In genomic region chr1:11340248-11340632, GRCh38 we compare ENCODE assay signal across 29 cellular contexts.
A peak's percentile ranks its signal among the peaks of the same experiment; 100 is the strongest.
DNase-seq lines count a peak whose midpoint lies in the region; ATAC-seq, FAIRE-seq and TF ChIP-seq lines count a peak whose summit lies in the region.
"Had no signal": no experiment of that assay in that cellular context is flagged by ENCODE, and none has a peak within 500 bp of the region (broad histone marks: within the 10 kb centered on the region; RNA-seq: fewer than 3 reads in every experiment).

No MANE protein-coding gene starts in this region.

- H3K4me3 Mint-ChIP-seq in neural crest cell = peak overlapping the region; percentile 18
- H3K4me3 Mint-ChIP-seq: activated CD8-positive, alpha-beta T cell treated with anti-CD3 and anti-CD28 coated beads for 36 hours; activated naive CD8-positive, alpha-beta T cell treated with anti-CD3 and anti-CD28 coated beads, Interleukin-2, amount 10 ng/mL, durations not matched to agents 7 days and 5 days; central memory CD8-positive, alpha-beta T cell; dendritic cell treated with granulocyte-macrophage colony-stimulating factor and Interleukin-4, amounts not matched to agents 40 ng/mL and 50 ng/mL, for 4 days had no signal

- H3K27me3 ChIP-seq in cardiac muscle cell (no peaks in the 10 kb centered on the region), right cardiac atrium (ENCODE audit: control insufficient read depth, insufficient read depth) (no peaks in the 10 kb centered on the region), bronchial epithelial cell (ENCODE audit: control insufficient read depth, insufficient read depth, low read length) (peaks cover 8% of the 10 kb centered on the region), lower lobe of right lung (ENCODE audit: low read depth) (peaks cover 38% of the 10 kb centered on the region), left ventricle myocardium inferior (ENCODE audit: low read depth) (peaks cover 98% of the 10 kb centered on the region)
- H3K27me3 ChIP-seq: testis had no signal

- H3K4me1 ChIP-seq in cardiac muscle cell (ENCODE audit: low read depth) = peaks cover 19% of the 10 kb centered on the region
- H3K4me1 ChIP-seq in right cardiac atrium (ENCODE audit: control insufficient read depth, insufficient read depth, low read length) = no peaks in the 10 kb centered on the region
- H3K4me1 ChIP-seq in lower lobe of right lung = no peaks in the 10 kb centered on the region
- no peaks in the 10 kb centered on the region for H3K4me1 ChIP-seq in left ventricle myocardium inferior
- H3K4me1 ChIP-seq: Caco-2, HAP-1, testis had no signal

- intact Hi-C loops in right cardiac atrium (cut with DNase I) (no loop called here), lower lobe of right lung (cut with DNase I) (no loop called here), left ventricle myocardium inferior (cut with micrococcal nuclease) (no loop called here)

- H3K4me3 ChIP-seq in cardiac muscle cell = no peak overlapping the region
- no peak overlapping the region for H3K4me3 ChIP-seq in right cardiac atrium (ENCODE audit: low read length)
- no peak overlapping the region for H3K4me3 ChIP-seq in bronchial epithelial cell (ENCODE audit: low read depth, low read length)
- no peak overlapping the region for H3K4me3 ChIP-seq in lower lobe of right lung
- no peak overlapping the region for H3K4me3 ChIP-seq in left ventricle myocardium inferior
- H3K4me3 ChIP-seq: HAP-1, mucosa of descending colon, prostate gland, SK-N-MC, testis had no signal

- H3K36me3 ChIP-seq in cardiac muscle cell (no peaks in the 10 kb centered on the region), bronchial epithelial cell (ENCODE audit: control insufficient read depth, insufficient read depth, low read length) (no peaks in the 10 kb centered on the region), lower lobe of right lung (no peaks in the 10 kb centered on the region), left ventricle myocardium inferior (no peaks in the 10 kb centered on the region)
- H3K36me3 ChIP-seq: HAP-1, neutrophil, prostate gland had no signal

- WGBS in right cardiac atrium = 46% methylated on average over 4 of the region's 4 CpGs

- H3K27me3 Mint-ChIP-seq in neural crest cell (ENCODE audit: low read depth) = peaks cover 14% of the 10 kb centered on the region

- H3K9me3 Mint-ChIP-seq in neural crest cell = no peaks in the 10 kb centered on the region
- H3K9me3 Mint-ChIP-seq: activated CD8-positive, alpha-beta T cell treated with anti-CD3 and anti-CD28 coated beads for 36 hours; activated naive CD8-positive, alpha-beta T cell treated with anti-CD3 and anti-CD28 coated beads, Interleukin-2, amount 10 ng/mL, durations not matched to agents 7 days and 5 days; central memory CD8-positive, alpha-beta T cell; dendritic cell treated with granulocyte-macrophage colony-stimulating factor and Interleukin-4, amounts not matched to agents 40 ng/mL and 50 ng/mL, for 4 days had no signal

- peaks cover 59% of the 10 kb centered on the region for H3K4me1 Mint-ChIP-seq in neural crest cell

- H3K27ac Mint-ChIP-seq in neural crest cell (ENCODE audit: unreplicated experiment) = peak overlapping the region; percentile 59
- H3K27ac Mint-ChIP-seq: activated CD8-positive, alpha-beta T cell treated with anti-CD3 and anti-CD28 coated beads for 36 hours; activated naive CD8-positive, alpha-beta T cell treated with anti-CD3 and anti-CD28 coated beads, Interleukin-2, amount 10 ng/mL, durations not matched to agents 7 days and 5 days; dendritic cell treated with granulocyte-macrophage colony-stimulating factor and Interleukin-4, amounts not matched to agents 40 ng/mL and 50 ng/mL, for 4 days had no signal

- TF ChIP-seq CTCF in cardiac muscle cell (IDR thresholded peaks at IDR 0.05; ENCODE audit: low read depth, low read length) (no peak), bronchial epithelial cell (IDR thresholded peaks at IDR 0.05; ENCODE audit: insufficient read depth, low read length, severe bottlenecking) (no peak), neural crest cell (conservative IDR thresholded peaks at IDR 0.05) (no peak), lower lobe of right lung (IDR thresholded peaks at IDR 0.05) (no peak), left ventricle myocardium inferior (IDR thresholded peaks at IDR 0.05; ENCODE audit: borderline replicate concordance) (no peak)

- FAIRE-seq in bronchial epithelial cell (lab: Jason Lieb, UNC) = peak; percentile 62
- FAIRE-seq: A204.1, astrocyte, GM19239, urothelium cell line had no signal

- H3K9me3 ChIP-seq in cardiac muscle cell (ENCODE audit: low read depth) = no peaks in the 10 kb centered on the region
- no peaks in the 10 kb centered on the region for H3K9me3 ChIP-seq in right cardiac atrium (ENCODE audit: control insufficient read depth, low read length)
- no peaks in the 10 kb centered on the region for H3K9me3 ChIP-seq in lower lobe of right lung
- no peaks in the 10 kb centered on the region for H3K9me3 ChIP-seq in left ventricle myocardium inferior (replicated peaks)
- H3K9me3 ChIP-seq: Caco-2, HAP-1, mucosa of descending colon, neutrophil, prostate gland, testis had no signal

- H3K27ac ChIP-seq in cardiac muscle cell (peak overlapping the region; percentile 52), right cardiac atrium (ENCODE audit: low read length) (no peak overlapping the region), lower lobe of right lung (no peak overlapping the region), left ventricle myocardium inferior (replicated peaks) (no peak overlapping the region)
- H3K27ac ChIP-seq: neutrophil, SK-N-MC, testis had no signal

- H3K36me3 Mint-ChIP-seq in neural crest cell (ENCODE audit: low read depth) = no peaks in the 10 kb centered on the region
- H3K36me3 Mint-ChIP-seq: activated naive CD8-positive, alpha-beta T cell treated with anti-CD3 and anti-CD28 coated beads, Interleukin-2, amount 10 ng/mL, durations not matched to agents 7 days and 5 days had no signal

- DNase-seq in cardiac muscle cell (ENCODE audit: low read depth in 1 of 2, low spot score in 1 of 2) (no peak), right cardiac atrium (no peak), bronchial epithelial cell (ENCODE audit: low read depth) (no peak), neural crest cell (ENCODE audit: low read depth, low spot score) (no peak), lower lobe of right lung (no peak), NCI-H1092 treated with DMSO at 0.1 percent for 48 hours (lab: John Stamatoyannopoulos, UW) (no peak), left ventricle myocardium inferior (no peak), Kasumi-1 (lab: John Stamatoyannopoulos, UW) (no peak)
- DNase-seq: activated CD4-positive, CD25-positive, alpha-beta regulatory T cell treated with anti-CD3 and anti-CD28 coated beads, Interleukin-2, amount 50 U/mL, for 72 hours; activated CD8-positive, alpha-beta T cell treated with anti-CD3 and anti-CD28 coated beads for 36 hours; activated naive CD8-positive, alpha-beta T cell treated with anti-CD3 and anti-CD28 coated beads, Interleukin-2, amount 10 ng/mL, durations not matched to agents 7 days and 5 days; C1 segment of cervical spinal cord; GF-D8; NCI-H774; stimulated activated CD4-positive, alpha-beta T cell treated with anti-CD3 and anti-CD28 coated beads, Interleukin-15, amount 100 ng/mL, for 24 hours; stimulated activated naive CD8-positive, alpha-beta T cell treated with anti-CD3 and anti-CD28 coated beads, Interleukin-15, Interleukin-2, amounts not matched to agents 100 U/mL and 50 U/mL, for 24 hours had no signal

- ATAC-seq in right cardiac atrium (no peak), lower lobe of right lung (no peak)
- ATAC-seq: activated CD8-positive, alpha-beta T cell treated with anti-CD3 and anti-CD28 coated beads for 36 hours; stimulated activated naive CD8-positive, alpha-beta T cell treated with anti-CD3 and anti-CD28 coated beads, Interleukin-15, Interleukin-2, amounts not matched to agents 100 U/mL and 50 U/mL, for 24 hours had no signal
